ENCODE assay signal across 8 cellular contexts in genomic region chr2:199463000-199463692, GRCh38. TPM values are rescaled to one million over a fixed set of nuclear protein-coding genes. Genes with fewer than 3 reads are reported as not detected.
A peak's percentile ranks its signal among the peaks of the same experiment; 100 is the strongest.
DNase-seq lines count a peak whose midpoint lies in the region; ATAC-seq and TF ChIP-seq lines count a peak whose summit lies in the region.

No MANE protein-coding gene starts in this region.

- ATAC-seq in Right ventricle myocardium superior (ENCODE audit: poor library complexity), result peak; percentile 45
- peak; percentile 55 for ATAC-seq in omental fat pad (ENCODE audit: low FRiP score)
- no peak for ATAC-seq in GM18870 (IDR thresholded peaks at IDR 0.05; ENCODE audit: unreplicated experiment)
- no peak for ATAC-seq in GM19324 (IDR thresholded peaks at IDR 0.05; ENCODE audit: low FRiP score, unreplicated experiment)

- peak overlapping the region; percentile 57 for H3K4me3 Mint-ChIP-seq in activated naive CD8-positive, alpha-beta T cell

- DNase-seq in DMS53 (lab: John Stamatoyannopoulos, UW) (peak; percentile 90), GOT3 (lab: John Stamatoyannopoulos, UW) (peak; percentile 46), NCI-H510A treated with DMSO at 0.1 percent for 48 hours (lab: John Stamatoyannopoulos, UW) (peak; percentile 71), Right ventricle myocardium superior (peak; percentile 82), omental fat pad (ENCODE audit: low spot score) (no peak)

- no peak overlapping the region for H3K27ac Mint-ChIP-seq in activated naive CD8-positive, alpha-beta T cell

- H3K36me3 Mint-ChIP-seq in activated naive CD8-positive, alpha-beta T cell, result no peaks in the 10 kb centered on the region

- peak in 1 of 3 donors; percentile 29 for TF ChIP-seq CTCF in omental fat pad (IDR thresholded peaks at IDR 0.05)

- no peaks in the 10 kb centered on the region for H3K9me3 Mint-ChIP-seq in activated naive CD8-positive, alpha-beta T cell (ENCODE audit: low read depth)

- intact Hi-C loops in Right ventricle myocardium superior (cut with DNase I), result no loop called here

- H3K27me3 Mint-ChIP-seq in activated naive CD8-positive, alpha-beta T cell, result peaks cover 43% of the 10 kb centered on the region

- H3K4me1 Mint-ChIP-seq in activated naive CD8-positive, alpha-beta T cell (ENCODE audit: low read depth), result peaks cover 28% of the 10 kb centered on the region

RNA-seq across cellular contexts. Expression of gene SATB2, which starts 5.4 kb away (rescaled TPM):
- total RNA-seq in Right ventricle myocardium superior, result 1.3 TPM
- 1 to 10 TPM; 1.7 to 4.1 (median 2.7) TPM for total RNA-seq in omental fat pad

Comparison
In these comparisons a context has a peak if more than half of its experiments do, and no peak if none do; other contexts are left out.
1. ATAC-seq: peak in Right ventricle myocardium superior (single experiment) and omental fat pad (single experiment); none in GM18870 (single experiment) and GM19324 (single experiment).